Comparison of ENCODE assay signal across 8 cellular contexts in genomic region chrX:120244395-120244734, GRCh38. TPM values are rescaled to one million over a fixed set of nuclear protein-coding genes. Genes with fewer than 3 reads are reported as not detected.
A peak's percentile ranks its signal among the peaks of the same experiment; 100 is the strongest.
DNase-seq lines count a peak whose midpoint lies in the region; ATAC-seq, FAIRE-seq and TF ChIP-seq lines count a peak whose summit lies in the region.

No MANE protein-coding gene starts in this region.

- H3K36me3 Mint-ChIP-seq in GM23338 (ENCODE audit: low read depth) (no peaks in the 10 kb centered on the region), WTC11 (no peaks in the 10 kb centered on the region)
- no peaks in the 10 kb centered on the region for H3K36me3 Mint-ChIP-seq in stimulated activated naive B cell treated with anti-CD40 and anti-IgM and Interleukin-4, amounts not matched to agents 10 μg/mL and 1 μg/mL and 100 μg/mL, for 72 hours

- no peaks in the 10 kb centered on the region for H4K20me1 ChIP-seq in GM23338 (replicated peaks; ENCODE audit: insufficient read depth)
- H4K20me1 ChIP-seq in hepatocyte (ENCODE audit: insufficient read depth, poor library complexity, severe bottlenecking), result no peaks in the 10 kb centered on the region

- peaks cover 19% of the 10 kb centered on the region for H3K79me2 ChIP-seq in GM23338 (replicated peaks; ENCODE audit: insufficient read depth)
- H3K79me2 ChIP-seq in hepatocyte, result peaks cover 2% of the 10 kb centered on the region

- H3K4me3 Mint-ChIP-seq in GM23338 (peak overlapping the region; percentile 91), WTC11 (peak overlapping the region; percentile 92)
- H3K4me3 Mint-ChIP-seq in stimulated activated naive B cell treated with anti-CD40 and anti-IgM and Interleukin-4, amounts not matched to agents 10 μg/mL and 1 μg/mL and 100 μg/mL, for 72 hours, result peak overlapping the region; percentile 89 to 98

- CTCF ChIA-PET in AG04449 (lab: Yijun Ruan, JAX), result no interaction called here
- CTCF ChIA-PET in WTC11 (lab: Charles Lee), result no interaction called here

- H3K36me3 ChIP-seq in GM23338 (ENCODE audit: insufficient read depth), result no peaks in the 10 kb centered on the region
- no peaks in the 10 kb centered on the region for H3K36me3 ChIP-seq in hepatocyte (replicated peaks; ENCODE audit: insufficient read depth, low read depth)

- FAIRE-seq in urothelium cell line (lab: Jason Lieb, UNC), result no peak

- H3K27ac ChIP-seq in GM23338 (ENCODE audit: low read depth), result peak overlapping the region; percentile 64; the same call in 1 of the 2 replicates
- peak overlapping the region; percentile 93 for H3K27ac ChIP-seq in hepatocyte

- TF ChIP-seq CTCF in AG04449 (IDR thresholded peaks at IDR 0.05; ENCODE audit: insufficient read depth, low read length, missing control alignments) (no peak), GM23338 (conservative IDR thresholded peaks at IDR 0.05; ENCODE audit: low read depth in 2 of 2) (no peak), WTC11 (IDR thresholded peaks at IDR 0.05) (no peak), hepatocyte (IDR thresholded peaks at IDR 0.05; ENCODE audit: poor library complexity) (no peak)

- peak overlapping the region; percentile 67 for H3K4me3 ChIP-seq in AG04449 (ENCODE audit: low read depth, low read length)
- peak overlapping the region; percentile 83 for H3K4me3 ChIP-seq in GM23338
- peak overlapping the region; percentile 79 for H3K4me3 ChIP-seq in hepatocyte

- H3K9me2 ChIP-seq in GM23338 (ENCODE audit: insufficient read depth) (no peaks in the 10 kb centered on the region), hepatocyte (replicated peaks; ENCODE audit: insufficient read depth) (no peaks in the 10 kb centered on the region)

- 0 out of 2 replicates have a peak, but pooled peaks cover 4% of the 10 kb centered on the region for H3K4me1 ChIP-seq in GM23338 (ENCODE audit: insufficient read depth)
- no peaks in the 10 kb centered on the region for H3K4me1 ChIP-seq in hepatocyte (ENCODE audit: insufficient read depth)

- ATAC-seq in GM23338, result peak; percentile 23; the same call in 2 of the 3 replicates
- peak; percentile 10 for ATAC-seq in WTC11
- peak in 1 of 2 donors; percentile 4 for ATAC-seq in stimulated activated naive B cell treated with anti-CD40 and anti-IgM and Interleukin-4, amounts not matched to agents 10 μg/mL and 1 μg/mL and 100 μg/mL, for 72 hours (replicated peaks)

- no peak for DNase-seq in AG04449 (ENCODE audit: low read depth, low spot score)
- no peak for DNase-seq in GM23338 (ENCODE audit: low spot score)
- no peak for DNase-seq in WTC11 (ENCODE audit: low spot score)
- DNase-seq in hepatocyte (ENCODE audit: low spot score), result no peak
- no peak for DNase-seq in stimulated activated naive B cell treated with anti-CD40 and anti-IgM and Interleukin-4, amounts not matched to agents 10 μg/mL and 1 μg/mL and 100 μg/mL, for 72 hours
- DNase-seq in urothelium cell line (ENCODE audit: low spot score), result no peak
- DNase-seq in DMS114 treated with DMSO at 0.1 percent for 48 hours (lab: John Stamatoyannopoulos, UW; ENCODE audit: unreplicated experiment), result no peak
- DNase-seq in activated CD4-positive, alpha-beta T cell treated with anti-CD3 and anti-CD28 coated beads, Interleukin-2, amount 50 U/mL, for 1 hour, result no peak

- H2AFZ ChIP-seq in GM23338, result peak overlapping the region; percentile 90
- H2AFZ ChIP-seq in hepatocyte, result peak overlapping the region; percentile 85

- no peaks in the 10 kb centered on the region for H3F3A ChIP-seq in GM23338 (replicated peaks; ENCODE audit: low read depth)

- H3K9me3 Mint-ChIP-seq in GM23338 (no peaks in the 10 kb centered on the region), WTC11 (no peaks in the 10 kb centered on the region)
- no peaks in the 10 kb centered on the region for H3K9me3 Mint-ChIP-seq in stimulated activated naive B cell treated with anti-CD40 and anti-IgM and Interleukin-4, amounts not matched to agents 10 μg/mL and 1 μg/mL and 100 μg/mL, for 72 hours

- H3K27ac Mint-ChIP-seq in GM23338 (peak overlapping the region; percentile 94), WTC11 (peak overlapping the region; percentile 96)
- H3K27ac Mint-ChIP-seq in stimulated activated naive B cell treated with anti-CD40 and anti-IgM and Interleukin-4, amounts not matched to agents 10 μg/mL and 1 μg/mL and 100 μg/mL, for 72 hours, result peak overlapping the region; percentile 93

- H3K4me2 ChIP-seq in GM23338 (peak overlapping the region; percentile 92), hepatocyte (peak overlapping the region; percentile 79)

- 39% methylated on average over 16 of the region's 16 CpGs for WGBS in hepatocyte (ENCODE audit: low lambda C conversion rate, missing lambda C conversion rate)

- H3K4me1 Mint-ChIP-seq in GM23338 (peaks cover 5% of the 10 kb centered on the region; the same call in 2 of the 3 replicates), WTC11 (peaks cover 14% of the 10 kb centered on the region)
- peaks cover 0 to 17% of the 10 kb centered on the region in 2 donors for H3K4me1 Mint-ChIP-seq in stimulated activated naive B cell treated with anti-CD40 and anti-IgM and Interleukin-4, amounts not matched to agents 10 μg/mL and 1 μg/mL and 100 μg/mL, for 72 hours

- H3K27me3 Mint-ChIP-seq in GM23338 (ENCODE audit: insufficient read depth, low read depth, poor library complexity) (peaks cover 2% of the 10 kb centered on the region), WTC11 (ENCODE audit: low read depth) (peaks cover 19% of the 10 kb centered on the region)
- peaks cover 0 to 12% of the 10 kb centered on the region in 2 donors for H3K27me3 Mint-ChIP-seq in stimulated activated naive B cell treated with anti-CD40 and anti-IgM and Interleukin-4, amounts not matched to agents 10 μg/mL and 1 μg/mL and 100 μg/mL, for 72 hours

- POLR2A ChIA-PET in AG04449 (lab: Yijun Ruan, JAX), result no interaction called here
- POLR2A ChIA-PET in WTC11 (lab: Charles Lee), result no interaction called here

- peaks cover 20% of the 10 kb centered on the region; the same call in 1 of the 2 replicates for H3K27me3 ChIP-seq in GM23338 (ENCODE audit: insufficient read depth)
- no peaks in the 10 kb centered on the region for H3K27me3 ChIP-seq in hepatocyte

- no peaks in the 10 kb centered on the region for H3K9me3 ChIP-seq in hepatocyte (ENCODE audit: low read depth)

TF ChIP-seq in GM23338, 12 proteins besides CTCF, POLR2A, EP300 and RAD21 (continues in another document):
- no peak for TF ChIP-seq ZNF331 (CRISPR knock-in tag; IDR thresholded peaks at IDR 0.05; ENCODE audit: low read depth)
- TF ChIP-seq ZNF114 (CRISPR knock-in tag; IDR thresholded peaks at IDR 0.05), result no peak
- TF ChIP-seq JUNB (IDR thresholded peaks at IDR 0.05; ENCODE audit: unreplicated experiment), result no peak

TF ChIP-seq in WTC11, 78 proteins besides CTCF, POLR2A, EP300 and RAD21 (continues in another document):
- TF ChIP-seq FOXP4 (CRISPR knock-in tag; IDR thresholded peaks at IDR 0.05) (no peak), TCF7 (CRISPR knock-in tag; IDR thresholded peaks at IDR 0.05; ENCODE audit: low read depth) (no peak), NFATC4 (CRISPR knock-in tag; IDR thresholded peaks at IDR 0.05) (no peak), ATF1 (CRISPR knock-in tag; IDR thresholded peaks at IDR 0.05) (no peak), CDX4 (CRISPR knock-in tag; IDR thresholded peaks at IDR 0.05; ENCODE audit: borderline replicate concordance) (no peak)

RNA-seq across cellular contexts. Expression of gene ZBTB33, which starts 6.2 kb away (rescaled TPM):
- 14.0 and 14.3 TPM in 2 replicates for total RNA-seq in GM23338 (2014; rRNA removed; shearing (Covaris generic))
- 2.8 and 3.9 TPM in 2 replicates for polyA plus RNA-seq in GM23338 (2016; fragmentation: Nextera tagmentation; extraction: Ambion mirVana)
- total RNA-seq in WTC11 (2021), result 12.3 to 16.2 TPM (median 12.5 TPM) in 3 replicates
- total RNA-seq in hepatocyte, result 25.2 and 26.4 TPM in 2 replicates
- 3.8 and 5.5 TPM in 2 replicates for polyA plus RNA-seq in hepatocyte
